Comparison of ENCODE assay signal across 10 cellular contexts in genomic region chr1:24047101-24047459, GRCh38.
DNase-seq lines count a peak whose midpoint lies in the region; ATAC-seq and TF ChIP-seq lines count a peak whose summit lies in the region.
"Had no signal": no experiment of that assay in that cellular context is flagged by ENCODE, and none has a peak within 500 bp of the region (broad histone marks: within the 10 kb centered on the region; RNA-seq: fewer than 3 reads in every experiment).

No MANE protein-coding gene starts in this region.

- TF ChIP-seq POLR2A in adrenal gland (IDR thresholded peaks at IDR 0.05) = no peak

- H3K9ac ChIP-seq in subcutaneous abdominal adipose tissue (ENCODE audit: low read length in 5 of 5) = no peak overlapping the region

- H3K9me3 ChIP-seq in HEK293 (ENCODE audit: control insufficient read depth, insufficient read depth, low read depth, low read length) (no peaks in the 10 kb centered on the region), adrenal gland (replicated peaks in 1 of 3) (no peaks in the 10 kb centered on the region), right atrium auricular region (no peaks in the 10 kb centered on the region), subcutaneous abdominal adipose tissue (ENCODE audit: control insufficient read depth in 5 of 5, low read length in 5 of 5) (no peaks in the 10 kb centered on the region)
- H3K9me3 ChIP-seq: Peyer's patch had no signal

- TF ChIP-seq CTCF in HEK293 (tag by site-specific recombination; IDR thresholded peaks at IDR 0.05) = no peak
- no peak for TF ChIP-seq CTCF in adrenal gland (IDR thresholded peaks at IDR 0.05)
- no peak for TF ChIP-seq CTCF in right atrium auricular region (IDR thresholded peaks at IDR 0.05)

- ATAC-seq in HG02852 (IDR thresholded peaks at IDR 0.05; ENCODE audit: unreplicated experiment) = no peak

- 40 to 67% (median 53%) methylated on average over 3 of the region's 3 CpGs for WGBS in adrenal gland, 4 donors

- CTCF ChIA-PET in HEK293 (lab: Yijun Ruan, JAX) = interaction anchor here (0.6 to 1.9 kb wide), 3 partner anchors 19 to 348 kb away, joined by 3 to 5 read pairs (median 3); no protein-coding TSS in a partner anchor

- H3K36me3 ChIP-seq in HEK293 (ENCODE audit: control insufficient read depth in 2 of 2, insufficient read depth in 1 of 2, low read length in 2 of 2) (no peaks in the 10 kb centered on the region), adrenal gland (replicated peaks in 1 of 2) (no peaks in the 10 kb centered on the region), right atrium auricular region (no peaks in the 10 kb centered on the region), subcutaneous abdominal adipose tissue (ENCODE audit: control insufficient read depth in 5 of 5, insufficient read depth in 5 of 5, low read length in 5 of 5) (no peaks in the 10 kb centered on the region)
- H3K36me3 ChIP-seq: Peyer's patch had no signal

- H3K4me1 ChIP-seq in HEK293 (ENCODE audit: control insufficient read depth, insufficient read depth, low read length) = peaks cover 30% of the 10 kb centered on the region
- H3K4me1 ChIP-seq in adrenal gland (replicated peaks in 1 of 2) = peaks cover 0 to 10% of the 10 kb centered on the region in 2 donors
- H3K4me1 ChIP-seq in right atrium auricular region = peaks cover 0 to 14% of the 10 kb centered on the region in 2 donors
- peaks cover 0 to 22% (median 18%) of the 10 kb centered on the region in 5 donors for H3K4me1 ChIP-seq in subcutaneous abdominal adipose tissue (ENCODE audit: control insufficient read depth in 5 of 5, insufficient read depth in 5 of 5, low read length in 5 of 5)

- H3K27ac ChIP-seq in HEK293 (ENCODE audit: extremely low read depth, low read depth, low read length) (peak overlapping the region; percentile 76), adrenal gland (peak overlapping the region in 1 of 5 donors; percentile 42), right atrium auricular region (peak overlapping the region in 1 of 2 donors; percentile 70), subcutaneous abdominal adipose tissue (ENCODE audit: low read depth, low read length) (peak overlapping the region; percentile 83)

- POLR2A ChIA-PET in HEK293 (lab: Yijun Ruan, JAX) = interaction anchor here (0.8 to 1.5 kb wide), 3 partner anchors 38 to 94 kb away, joined by 3 to 4 read pairs (median 3); no protein-coding TSS in a partner anchor

- H3K4me3 ChIP-seq in HEK293 (ENCODE audit: low read depth, low read length) = no peak overlapping the region
- no peak overlapping the region for H3K4me3 ChIP-seq in adrenal gland
- H3K4me3 ChIP-seq in right atrium auricular region = no peak overlapping the region
- H3K4me3 ChIP-seq in subcutaneous abdominal adipose tissue (ENCODE audit: low read depth in 1 of 5, low read length in 5 of 5) = no peak overlapping the region
- H3K4me3 ChIP-seq: Peyer's patch had no signal

- H3K27me3 ChIP-seq in adrenal gland (no peaks in the 10 kb centered on the region), right atrium auricular region (no peaks in the 10 kb centered on the region), subcutaneous abdominal adipose tissue (ENCODE audit: control insufficient read depth in 5 of 5, insufficient read depth in 4 of 5, low read length in 5 of 5) (no peaks in the 10 kb centered on the region)
- H3K27me3 ChIP-seq: Peyer's patch had no signal

- DNase-seq in adrenal gland = peak in 5 of 7 donors; percentile 22 to 54 (median 42)
- peak; percentile 83 for DNase-seq in right atrium auricular region (ENCODE audit: low spot score)
- DNase-seq in amygdala (lab: John Stamatoyannopoulos, UW) = no peak
- no peak for DNase-seq in stimulated activated CD4-positive, alpha-beta T cell treated with anti-CD3 and anti-CD28 coated beads, Interleukin-12 subunit alpha, Interleukin-12 subunit beta, amount 100 ng/mL, for 4 hours
- DNase-seq in mucosa of gallbladder (ENCODE audit: low spot score) = no peak
- DNase-seq: activated CD4-positive, alpha-beta memory T cell treated with anti-CD3 and anti-CD28 coated beads, Interleukin-2, amount 10 ng/mL, durations not matched to agents 7 days and 5 days had no signal

- intact Hi-C loops in adrenal gland (cut with DNase I) = no loop called here

TF ChIP-seq in HEK293, 187 proteins besides CTCF, POLR2A, EP300 and RAD21 (continues in another document):
- no peak for TF ChIP-seq ZNF530 (tag by site-specific recombination; IDR thresholded peaks at IDR 0.05; ENCODE audit: low read depth)
- peak; percentile 64; the same call in 1 of the 2 replicates for TF ChIP-seq KLF17 (tag by site-specific recombination; IDR thresholded peaks at IDR 0.05)
- no peak for TF ChIP-seq ZBTB48 (tag by site-specific recombination; IDR thresholded peaks at IDR 0.05)
- no peak for TF ChIP-seq ZNF311 (tag by site-specific recombination; IDR thresholded peaks at IDR 0.05; ENCODE audit: borderline replicate concordance)
- TF ChIP-seq ZNF366 (tag by site-specific recombination; conservative IDR thresholded peaks at IDR 0.05) = no peak
- no peak for TF ChIP-seq KLF9 (tag by site-specific recombination; IDR thresholded peaks at IDR 0.05; ENCODE audit: low read depth)
- no peak for TF ChIP-seq ZNF664 (tag by site-specific recombination; IDR thresholded peaks at IDR 0.05)
- TF ChIP-seq ZNF521 (tag by site-specific recombination; IDR thresholded peaks at IDR 0.05) = no peak
- TF ChIP-seq ZNF398 (tag by site-specific recombination; IDR thresholded peaks at IDR 0.05) = no peak
- no peak for TF ChIP-seq ZNF16 (tag by site-specific recombination; IDR thresholded peaks at IDR 0.05; ENCODE audit: low read depth)
- TF ChIP-seq ZNF513 (tag by site-specific recombination; IDR thresholded peaks at IDR 0.05) = no peak
- TF ChIP-seq WT1 (tag by site-specific recombination; IDR thresholded peaks at IDR 0.05) = no peak
- peak; percentile 86; the same call in 1 of the 2 replicates for TF ChIP-seq ZNF449 (tag by site-specific recombination; IDR thresholded peaks at IDR 0.05)
- peak; percentile 77 for TF ChIP-seq GLIS1 (tag by site-specific recombination; IDR thresholded peaks at IDR 0.05)
- no peak for TF ChIP-seq HOXD13 (CRISPR knock-in tag; IDR thresholded peaks at IDR 0.05; ENCODE audit: borderline replicate concordance)

Comparison
In these comparisons a context has a peak if more than half of its experiments do, and no peak if none do; other contexts are left out.
1. DNase-seq: peak in adrenal gland (5 of 7) and right atrium auricular region (single experiment); none in amygdala (0 of 56), stimulated activated CD4-positive, alpha-beta T cell treated with anti-CD3 and anti-CD28 coated beads, Interleukin-12 subunit alpha, Interleukin-12 subunit beta, amount 100 ng/mL, for 4 hours (single experiment) and mucosa of gallbladder (single experiment).